ENCODE assay signal across 8 cellular contexts in genomic region chr12:89707623-89707991, GRCh38. TPM values are rescaled to one million over a fixed set of nuclear protein-coding genes. Genes with fewer than 3 reads are reported as not detected.
DNase-seq lines count a peak whose midpoint lies in the region; ATAC-seq, FAIRE-seq and TF ChIP-seq lines count a peak whose summit lies in the region.

No MANE protein-coding gene starts in this region.

- intact Hi-C loops in activated CD4-positive, alpha-beta memory T cell treated with anti-CD3 and anti-CD28 coated beads for 36 hours (cut with micrococcal nuclease): loop anchor here (2.0 to 5.0 kb wide), 5 partner anchors 71 to 395 kb away; no protein-coding TSS in a partner anchor
- intact Hi-C loops in naive thymus-derived CD4-positive, alpha-beta T cell (cut with micrococcal nuclease): loop anchor here (2.0 to 5.0 kb wide), 10 partner anchors 45 to 690 kb away; no protein-coding TSS in a partner anchor

- no peaks in the 10 kb centered on the region for H3K27me3 Mint-ChIP-seq in activated CD4-positive, alpha-beta memory T cell treated with anti-CD3 and anti-CD28 coated beads for 36 hours
- peaks cover 0 to 46% (median 0%) of the 10 kb centered on the region in 5 donors for H3K27me3 Mint-ChIP-seq in naive thymus-derived CD4-positive, alpha-beta T cell

- peaks cover 11 to 32% of the 10 kb centered on the region in 2 donors for H3K4me1 ChIP-seq in naive thymus-derived CD4-positive, alpha-beta T cell (ENCODE audit: control insufficient read depth in 2 of 2, insufficient read depth in 2 of 2, low read length in 2 of 2)

- peaks cover 1% of the 10 kb centered on the region for H3K36me3 Mint-ChIP-seq in activated CD4-positive, alpha-beta memory T cell treated with anti-CD3 and anti-CD28 coated beads for 36 hours
- no peaks in the 10 kb centered on the region for H3K36me3 Mint-ChIP-seq in naive thymus-derived CD4-positive, alpha-beta T cell

- CTCF ChIA-PET in activated CD4-positive, alpha-beta memory T cell treated with anti-CD3 and anti-CD28 coated beads for 36 hours (lab: Charles Lee): no interaction called here
- CTCF ChIA-PET in naive thymus-derived CD4-positive, alpha-beta T cell (lab: Charles Lee): interaction anchor here (0.7 kb wide), 1 partner anchor 62 kb away, joined by 3 read pairs; no protein-coding TSS in a partner anchor

- POLR2A ChIA-PET in activated CD4-positive, alpha-beta memory T cell treated with anti-CD3 and anti-CD28 coated beads for 36 hours (lab: Charles Lee): interaction anchor here (1.0 to 1.9 kb wide), 2 partner anchors 33 to 44 kb away, joined by 3 to 8 read pairs; no protein-coding TSS in a partner anchor
- POLR2A ChIA-PET in naive thymus-derived CD4-positive, alpha-beta T cell (lab: Charles Lee): interaction anchor here (2.0 kb wide), 2 partner anchors 152 to 174 kb away, joined by 6 to 19 read pairs; no protein-coding TSS in a partner anchor

- no peaks in the 10 kb centered on the region for H3K9me3 ChIP-seq in naive thymus-derived CD4-positive, alpha-beta T cell (ENCODE audit: control insufficient read depth in 2 of 3, low read length in 3 of 3)

- peaks cover 0 to 4% (median 0%) of the 10 kb centered on the region in 3 experiments for H3K36me3 ChIP-seq in naive thymus-derived CD4-positive, alpha-beta T cell (ENCODE audit: control insufficient read depth in 2 of 3, insufficient read depth in 3 of 3, low read length in 3 of 3)

- no peak for FAIRE-seq in H54 (lab: Jason Lieb, UNC)

- no peak for TF ChIP-seq CTCF in AG09309 (IDR thresholded peaks at IDR 0.05; ENCODE audit: control insufficient read depth, insufficient read depth, low read depth, low read length, missing control alignments)

- H3K27ac Mint-ChIP-seq in activated CD4-positive, alpha-beta memory T cell treated with anti-CD3 and anti-CD28 coated beads for 36 hours: peak overlapping the region; percentile 84
- peak overlapping the region; percentile 81 to 96 (median 94) for H3K27ac Mint-ChIP-seq in naive thymus-derived CD4-positive, alpha-beta T cell

- TF ChIP-seq POLR2A in erythroblast (IDR thresholded peaks at IDR 0.05; ENCODE audit: low read length): no peak
- no peak for TF ChIP-seq POLR2A in H54 (IDR thresholded peaks at IDR 0.05; ENCODE audit: low read depth, low read length)

- H3K27ac ChIP-seq in naive thymus-derived CD4-positive, alpha-beta T cell (ENCODE audit: low read depth, low read length): peak overlapping the region; percentile 92

- H3K27me3 ChIP-seq in naive thymus-derived CD4-positive, alpha-beta T cell (ENCODE audit: control insufficient read depth in 2 of 2, insufficient read depth in 2 of 2, low read length in 2 of 2): no peaks in the 10 kb centered on the region

- H3K4me3 ChIP-seq in AG09309 (ENCODE audit: control insufficient read depth, low read depth, low read length): peak overlapping the region; percentile 97
- peak overlapping the region; percentile 90 for H3K4me3 ChIP-seq in naive thymus-derived CD4-positive, alpha-beta T cell (ENCODE audit: low read length)

- DNase-seq in AG09309 (ENCODE audit: low read depth) (no peak), HT-29 (ENCODE audit: low spot score) (peak; percentile 24), erythroblast (lab: John Stamatoyannopoulos, UW) (peak; percentile 34 to 71), OCI-M2 (lab: John Stamatoyannopoulos, UW; ENCODE audit: unreplicated experiment) (no peak), H54 (ENCODE audit: insufficient read length, low spot score) (no peak)
- DNase-seq in activated CD4-positive, alpha-beta memory T cell treated with anti-CD3 and anti-CD28 coated beads for 36 hours: peak; percentile 32
- DNase-seq in naive thymus-derived CD4-positive, alpha-beta T cell: peak in 4 of 9 donors; percentile 9 to 26 (median 21)

- H3K9me3 Mint-ChIP-seq in activated CD4-positive, alpha-beta memory T cell treated with anti-CD3 and anti-CD28 coated beads for 36 hours: no peaks in the 10 kb centered on the region
- peaks cover 0 to 5% (median 0%) of the 10 kb centered on the region in 11 donors for H3K9me3 Mint-ChIP-seq in naive thymus-derived CD4-positive, alpha-beta T cell

- peak overlapping the region; percentile 94 for H3K4me3 Mint-ChIP-seq in activated CD4-positive, alpha-beta memory T cell treated with anti-CD3 and anti-CD28 coated beads for 36 hours
- H3K4me3 Mint-ChIP-seq in naive thymus-derived CD4-positive, alpha-beta T cell: peak overlapping the region; percentile 91 to 98 (median 96)

- ATAC-seq in naive thymus-derived CD4-positive, alpha-beta T cell: no peak
- no peak for ATAC-seq in HG03460 (IDR thresholded peaks at IDR 0.05; ENCODE audit: unreplicated experiment)

- H3K4me1 Mint-ChIP-seq in activated CD4-positive, alpha-beta memory T cell treated with anti-CD3 and anti-CD28 coated beads for 36 hours (ENCODE audit: low read depth): peaks cover 48% of the 10 kb centered on the region
- H3K4me1 Mint-ChIP-seq in naive thymus-derived CD4-positive, alpha-beta T cell: peaks cover 27 to 57% (median 50%) of the 10 kb centered on the region in 7 donors

RNA-seq across cellular contexts. Expression of gene ATP2B1, which starts 1.0 kb away (rescaled TPM):
- total RNA-seq in HT-29 (2014; rRNA removed; shearing (Covaris generic)): 19.1 and 29.3 TPM in 2 replicates
- 10 to 100 TPM; 22.6 to 24.8 TPM for total RNA-seq in activated CD4-positive, alpha-beta memory T cell treated with anti-CD3 and anti-CD28 coated beads for 36 hours
- 100 to 1,000 TPM in 1 of 5 experiments, 10 to 100 TPM in 4; 21.9 to 101 (median 50.6) TPM for total RNA-seq in naive thymus-derived CD4-positive, alpha-beta T cell
- polyA plus RNA-seq in naive thymus-derived CD4-positive, alpha-beta T cell: 10 to 100 TPM; 11.0 to 25.0 TPM

Comparison
In these comparisons a context has a peak if more than half of its experiments do, and no peak if none do; other contexts are left out.
1. DNase-seq: peak in HT-29 (single experiment), activated CD4-positive, alpha-beta memory T cell treated with anti-CD3 and anti-CD28 coated beads for 36 hours (single experiment) and erythroblast (2 of 2); none in AG09309 (single experiment), OCI-M2 (single experiment) and H54 (single experiment).